ENCODE assay signal across 10 cellular contexts in genomic region chr7:91945476-91945875, GRCh38. TPM values are rescaled to one million over a fixed set of nuclear protein-coding genes. Genes with fewer than 3 reads are reported as not detected.
DNase-seq lines count a peak whose midpoint lies in the region; ATAC-seq and TF ChIP-seq lines count a peak whose summit lies in the region.
"Had no signal": no experiment of that assay in that cellular context is flagged by ENCODE, and none has a peak within 500 bp of the region (broad histone marks: within the 10 kb centered on the region; RNA-seq: fewer than 3 reads in every experiment).

No MANE protein-coding gene starts in this region.

- DNase-seq in AG09319 (ENCODE audit: extremely low read depth, low read depth) (peak; percentile 44), M059J (ENCODE audit: low read depth) (peak; percentile 49), MCF 10A (ENCODE audit: unreplicated experiment) (peak; percentile 62), myocyte (ENCODE audit: low read depth) (peak; percentile 36), DMS114 treated with DMSO at 0.1 percent for 48 hours (lab: John Stamatoyannopoulos, UW; ENCODE audit: unreplicated experiment) (no peak), A172 (ENCODE audit: low spot score) (no peak), mucosa of descending colon (no peak)
- DNase-seq: DND-41, SHP77 had no signal

- no peak for ATAC-seq in HG03442 (IDR thresholded peaks at IDR 0.05; ENCODE audit: unreplicated experiment)
- ATAC-seq in mucosa of descending colon: no peak

- H3K36me3 Mint-ChIP-seq in MCF 10A (ENCODE audit: insufficient read depth, unreplicated experiment): peaks cover 6% of the 10 kb centered on the region

- no peaks in the 10 kb centered on the region for H3K9me3 ChIP-seq in mucosa of descending colon

- intact Hi-C loops in MCF 10A (cut with micrococcal nuclease): no loop called here
- intact Hi-C loops in mucosa of descending colon (cut with DNase I, micrococcal nuclease): no loop called here

- peaks cover 8% of the 10 kb centered on the region for H3K9me3 Mint-ChIP-seq in MCF 10A (ENCODE audit: unreplicated experiment)

- H3K4me3 ChIP-seq in mucosa of descending colon: no peak overlapping the region

- peak overlapping the region; percentile 12 for H3K27ac Mint-ChIP-seq in MCF 10A (ENCODE audit: low read depth, unreplicated experiment)

- H3K36me3 ChIP-seq in mucosa of descending colon (ENCODE audit: low read depth): no peaks in the 10 kb centered on the region

- peak; percentile 32 for TF ChIP-seq CTCF in AG09319 (IDR thresholded peaks at IDR 0.05; ENCODE audit: low read depth, low read length)
- peak; percentile 12 for TF ChIP-seq CTCF in MCF 10A (IDR thresholded peaks at IDR 0.05; ENCODE audit: unreplicated experiment)
- TF ChIP-seq CTCF in mucosa of descending colon (IDR thresholded peaks at IDR 0.05): no peak

- H3K27me3 Mint-ChIP-seq in MCF 10A (ENCODE audit: insufficient read depth, unreplicated experiment): no peaks in the 10 kb centered on the region

- POLR2A ChIA-PET in MCF 10A (lab: Yijun Ruan, JAX): interaction anchor here (0.6 to 1.1 kb wide), 5 partner anchors 33 to 79 kb away, joined by 3 to 7 read pairs (median 3); no protein-coding TSS in a partner anchor

- H3K4me3 Mint-ChIP-seq in MCF 10A (ENCODE audit: unreplicated experiment): no peak overlapping the region

- H3K4me1 ChIP-seq in mucosa of descending colon (ENCODE audit: low read depth): peaks cover 21% of the 10 kb centered on the region

- CTCF ChIA-PET in MCF 10A (lab: Yijun Ruan, JAX): interaction anchor here (0.5 to 2.3 kb wide), 6 partner anchors 16 to 1600 kb away, joined by 3 to 12 read pairs (median 4); partner anchors contain the start of gene MTERF1

- no peaks in the 10 kb centered on the region for H3K4me1 Mint-ChIP-seq in MCF 10A (ENCODE audit: insufficient read depth, unreplicated experiment)

- no TSS peak for BruUV-seq in MCF 10A (replicated peaks; lab: Mats Ljungman, UMichigan)

RNA-seq across cellular contexts. Expression of gene AKAP9, which starts 4.8 kb away (rescaled TPM):
- total RNA-seq in M059J (2014; rRNA removed; shearing (Covaris generic)): 8.0 and 18.0 TPM in 2 replicates
- total RNA-seq in MCF 10A (2022) (36.8 and 39.2 TPM in 2 replicates), myocyte (172 and 182 TPM in 2 replicates), mucosa of descending colon (100 to 1,000 TPM; 119 to 206 (median 137) TPM)
- polyA plus RNA-seq in myocyte (2012): 14.7 TPM
- total RNA-seq in A172 (2014; rRNA removed; shearing (Covaris generic)): 24.3 and 30.9 TPM in 2 replicates

Comparison
In these comparisons a context has a peak if more than half of its experiments do, and no peak if none do; other contexts are left out.
1. DNase-seq: peak in AG09319 (single experiment), M059J (single experiment), MCF 10A (single experiment) and myocyte (single experiment); none in DMS114 treated with DMSO at 0.1 percent for 48 hours (single experiment), A172 (single experiment) and mucosa of descending colon (0 of 3).